ENCODE assay signal across 1 cellular context in genomic region chr5:13553896-13554295, GRCh38.
A peak's percentile ranks its signal among the peaks of the same experiment; 100 is the strongest.
TF ChIP-seq lines count a peak whose summit lies in the region.

No MANE protein-coding gene starts in this region.

TF ChIP-seq in WTC11, 78 proteins besides CTCF, POLR2A, EP300 and RAD21 (continued from another document):
- TF ChIP-seq ZMAT4 (CRISPR knock-in tag; IDR thresholded peaks at IDR 0.05) (no peak), TEAD1 (CRISPR knock-in tag; IDR thresholded peaks at IDR 0.05) (peak; percentile 81; the same call in 1 of the 2 replicates), ZNF121 (CRISPR knock-in tag; IDR thresholded peaks at IDR 0.05) (no peak), IRF2 (CRISPR knock-in tag; IDR thresholded peaks at IDR 0.05; ENCODE audit: borderline replicate concordance, low read depth) (no peak), ESRRA (CRISPR knock-in tag; IDR thresholded peaks at IDR 0.05; ENCODE audit: borderline replicate concordance) (0 out of 2 replicates have a peak, but pooled peaks have one; percentile 29), ATF3 (CRISPR knock-in tag; conservative IDR thresholded peaks at IDR 0.05) (no peak), ATF1 (CRISPR knock-in tag; IDR thresholded peaks at IDR 0.05) (peak; percentile 68; the same call in 1 of the 2 replicates), CDX4 (CRISPR knock-in tag; IDR thresholded peaks at IDR 0.05; ENCODE audit: borderline replicate concordance) (no peak), E2F1 (CRISPR knock-in tag; IDR thresholded peaks at IDR 0.05) (no peak; the same call in 1 of the 2 replicates), FOXJ3 (CRISPR knock-in tag; IDR thresholded peaks at IDR 0.05; ENCODE audit: borderline replicate concordance) (no peak), NFE2L1 (CRISPR knock-in tag; IDR thresholded peaks at IDR 0.05) (peak; percentile 69), PRRX2 (CRISPR knock-in tag; IDR thresholded peaks at IDR 0.05) (no peak), OVOL2 (CRISPR knock-in tag; IDR thresholded peaks at IDR 0.05; ENCODE audit: borderline replicate concordance) (no peak), NR1H2 (CRISPR knock-in tag; IDR thresholded peaks at IDR 0.05) (no peak), ZNF263 (CRISPR knock-in tag; IDR thresholded peaks at IDR 0.05; ENCODE audit: low read depth) (no peak), FOXP4 (CRISPR knock-in tag; IDR thresholded peaks at IDR 0.05) (peak; percentile 90), HMGXB4 (CRISPR knock-in tag; IDR thresholded peaks at IDR 0.05) (no peak), CREB1 (CRISPR knock-in tag; IDR thresholded peaks at IDR 0.05) (peak; percentile 54; the same call in 1 of the 2 replicates), CBFB (CRISPR knock-in tag; IDR thresholded peaks at IDR 0.05; ENCODE audit: low read depth) (no peak), MYBL2 (CRISPR knock-in tag; IDR thresholded peaks at IDR 0.05) (0 out of 2 replicates have a peak, but pooled peaks have one; percentile 24), SMAD4 (CRISPR knock-in tag; IDR thresholded peaks at IDR 0.05) (no peak), STAT6 (CRISPR knock-in tag; conservative IDR thresholded peaks at IDR 0.05; ENCODE audit: low read depth) (no peak), MAX (CRISPR knock-in tag; IDR thresholded peaks at IDR 0.05) (peak; percentile 58; the same call in 1 of the 2 replicates), ELF4 (CRISPR knock-in tag; IDR thresholded peaks at IDR 0.05; ENCODE audit: low read depth) (no peak), JAZF1 (CRISPR knock-in tag; IDR thresholded peaks at IDR 0.05) (no peak), GRHL2 (CRISPR knock-in tag; IDR thresholded peaks at IDR 0.05; ENCODE audit: insufficient replicate concordance, severe bottlenecking) (no peak), ZBTB21 (CRISPR knock-in tag; IDR thresholded peaks at IDR 0.05; ENCODE audit: borderline replicate concordance) (peak; percentile 89; the same call in 1 of the 2 replicates), NFYB (CRISPR knock-in tag; conservative IDR thresholded peaks at IDR 0.05; ENCODE audit: low read depth) (no peak; the same call in 1 of the 2 replicates), PREB (CRISPR knock-in tag; IDR thresholded peaks at IDR 0.05; ENCODE audit: borderline replicate concordance) (no peak), HMGA2 (CRISPR knock-in tag; IDR thresholded peaks at IDR 0.05) (no peak), RORB (CRISPR knock-in tag; IDR thresholded peaks at IDR 0.05) (no peak), ZNF416 (CRISPR knock-in tag; IDR thresholded peaks at IDR 0.05) (no peak), ARID4B (CRISPR knock-in tag; IDR thresholded peaks at IDR 0.05; ENCODE audit: borderline replicate concordance) (peak; percentile 94), ZNF512 (CRISPR knock-in tag; IDR thresholded peaks at IDR 0.05; ENCODE audit: borderline replicate concordance) (no peak)
